ENCODE assay signal across 10 cellular contexts in genomic region chr2:101983928-101984327, GRCh38. TPM values are rescaled to one million over a fixed set of nuclear protein-coding genes. Genes with fewer than 3 reads are reported as not detected.
A peak's percentile ranks its signal among the peaks of the same experiment; 100 is the strongest.
DNase-seq lines count a peak whose midpoint lies in the region; ATAC-seq and TF ChIP-seq lines count a peak whose summit lies in the region.
"Had no signal": no experiment of that assay in that cellular context is flagged by ENCODE, and none has a peak within 500 bp of the region (broad histone marks: within the 10 kb centered on the region; RNA-seq: fewer than 3 reads in every experiment).

No MANE protein-coding gene starts in this region.

- H3K18ac ChIP-seq in IMR-90 (ENCODE audit: low read depth, low read length) (no peak overlapping the region), mesenchymal stem cell (ENCODE audit: low read depth in 1 of 2, low read length in 2 of 2) (no peak overlapping the region)

- no peaks in the 10 kb centered on the region for H3K36me3 Mint-ChIP-seq in activated CD4-positive, alpha-beta memory T cell treated with anti-CD3 and anti-CD28 coated beads, Interleukin-2, amount 10 ng/mL, durations not matched to agents 7 days and 5 days (ENCODE audit: low read depth)
- H3K36me3 Mint-ChIP-seq in activated CD8-positive, alpha-beta T cell treated with anti-CD3 and anti-CD28 coated beads, Interleukin-2, amount 10 ng/mL, durations not matched to agents 7 days and 5 days (ENCODE audit: low read depth): no peaks in the 10 kb centered on the region
- H3K36me3 Mint-ChIP-seq: naive thymus-derived CD4-positive, alpha-beta T cell had no signal

- H2AK5ac ChIP-seq in IMR-90 (ENCODE audit: low read depth, low read length) (no peak overlapping the region), mesenchymal stem cell (ENCODE audit: low read length, severe bottlenecking) (no peak overlapping the region)

- no peak overlapping the region for H3K4me2 ChIP-seq in IMR-90 (ENCODE audit: low read depth, low read length)
- H3K4me2 ChIP-seq in mesenchymal stem cell (ENCODE audit: low read length, poor library complexity, severe bottlenecking): no peak overlapping the region

- H3K36me3 ChIP-seq in IMR-90 (ENCODE audit: control insufficient read depth, insufficient read depth, low read length) (no peaks in the 10 kb centered on the region), colonic mucosa (no peaks in the 10 kb centered on the region), mesenchymal stem cell (ENCODE audit: control insufficient read depth in 1 of 2, insufficient read depth in 2 of 2, low read depth in 1 of 2, low read length in 2 of 2) (no peaks in the 10 kb centered on the region)

- no peaks in the 10 kb centered on the region for H4K20me1 ChIP-seq in IMR-90 (ENCODE audit: insufficient read depth, low read length)

- intact Hi-C loops in IMR-90 (cut with micrococcal nuclease) (loop anchor here (2.0 kb wide), 1 partner anchor 99 kb away; no protein-coding TSS in a partner anchor), colonic mucosa (cut with DNase I) (loop anchor here (5.0 kb wide), 1 partner anchor 97 kb away; no protein-coding TSS in a partner anchor)

- H3K9me3 Mint-ChIP-seq in activated CD4-positive, alpha-beta memory T cell treated with anti-CD3 and anti-CD28 coated beads, Interleukin-2, amount 10 ng/mL, durations not matched to agents 7 days and 5 days: no peaks in the 10 kb centered on the region
- no peaks in the 10 kb centered on the region for H3K9me3 Mint-ChIP-seq in activated CD8-positive, alpha-beta T cell treated with anti-CD3 and anti-CD28 coated beads, Interleukin-2, amount 10 ng/mL, durations not matched to agents 7 days and 5 days (ENCODE audit: insufficient read depth)
- H3K9me3 Mint-ChIP-seq: naive thymus-derived CD4-positive, alpha-beta T cell had no signal

- no peak overlapping the region for H2AK9ac ChIP-seq in IMR-90 (replicated peaks; ENCODE audit: low read depth, low read length, poor library complexity)

- no peak overlapping the region for H4K91ac ChIP-seq in IMR-90 (ENCODE audit: insufficient read depth, low read depth, low read length)
- no peak overlapping the region for H4K91ac ChIP-seq in mesenchymal stem cell (ENCODE audit: low read length)

- H3K9me1 ChIP-seq in IMR-90 (ENCODE audit: insufficient read depth, low read length): no peaks in the 10 kb centered on the region

- no peak overlapping the region for H3K4me3 Mint-ChIP-seq in activated CD4-positive, alpha-beta memory T cell treated with anti-CD3 and anti-CD28 coated beads, Interleukin-2, amount 10 ng/mL, durations not matched to agents 7 days and 5 days
- no peak overlapping the region for H3K4me3 Mint-ChIP-seq in activated CD8-positive, alpha-beta T cell treated with anti-CD3 and anti-CD28 coated beads, Interleukin-2, amount 10 ng/mL, durations not matched to agents 7 days and 5 days
- H3K4me3 Mint-ChIP-seq: naive thymus-derived CD4-positive, alpha-beta T cell had no signal

- in situ Hi-C loops in IMR-90 (cut with MboI; ENCODE audit: low sequenced_read_pairs): no loop called here

- TF ChIP-seq POLR2A in IMR-90 (IDR thresholded peaks at IDR 0.05; ENCODE audit: low read depth, low read length): no peak

- H3K23ac ChIP-seq in IMR-90 (ENCODE audit: low read depth, low read length): no peak overlapping the region
- no peak overlapping the region for H3K23ac ChIP-seq in mesenchymal stem cell (ENCODE audit: low read length in 2 of 2)

- H3K27me3 Mint-ChIP-seq in activated CD4-positive, alpha-beta memory T cell treated with anti-CD3 and anti-CD28 coated beads, Interleukin-2, amount 10 ng/mL, durations not matched to agents 7 days and 5 days: no peaks in the 10 kb centered on the region
- peaks cover 7% of the 10 kb centered on the region for H3K27me3 Mint-ChIP-seq in activated CD8-positive, alpha-beta T cell treated with anti-CD3 and anti-CD28 coated beads, Interleukin-2, amount 10 ng/mL, durations not matched to agents 7 days and 5 days (ENCODE audit: low read depth)

- H2BK120ac ChIP-seq in IMR-90 (ENCODE audit: low read depth, low read length): no peak overlapping the region
- H2BK120ac ChIP-seq in mesenchymal stem cell (ENCODE audit: low read depth, low read length): no peak overlapping the region

- DNase-seq in AML-193 (lab: John Stamatoyannopoulos, UW): peak; percentile 2 to 3
- DNase-seq in IMR-90: no peak
- no peak for DNase-seq in colonic mucosa
- peak; percentile 19 for DNase-seq in mesenchymal stem cell
- no peak for DNase-seq in activated CD4-positive, alpha-beta memory T cell treated with anti-CD3 and anti-CD28 coated beads, Interleukin-2, amount 10 ng/mL, durations not matched to agents 7 days and 5 days
- DNase-seq in NCI-H82 (lab: John Stamatoyannopoulos, UW): no peak
- DNase-seq in activated CD8-positive, alpha-beta T cell treated with anti-CD3 and anti-CD28 coated beads, Interleukin-2, amount 10 ng/mL, durations not matched to agents 7 days and 5 days: no peak
- DNase-seq: activated CD8-positive, alpha-beta memory T cell treated with anti-CD3 and anti-CD28 coated beads, Interleukin-2, amount 50 U/mL, for 4 hours; naive thymus-derived CD4-positive, alpha-beta T cell had no signal

- H3K4ac ChIP-seq in IMR-90 (ENCODE audit: low read depth, low read length): no peak overlapping the region
- H3K4ac ChIP-seq in mesenchymal stem cell (ENCODE audit: low read depth in 1 of 2, low read length in 2 of 2): no peak overlapping the region

- POLR2A ChIA-PET in IMR-90 (lab: Charles Lee; ENCODE audit: unreplicated experiment): no interaction called here
- POLR2A ChIA-PET in activated CD4-positive, alpha-beta memory T cell treated with anti-CD3 and anti-CD28 coated beads, Interleukin-2, amount 10 ng/mL, durations not matched to agents 7 days and 5 days (lab: Charles Lee): no interaction called here
- POLR2A ChIA-PET in activated CD8-positive, alpha-beta T cell treated with anti-CD3 and anti-CD28 coated beads, Interleukin-2, amount 10 ng/mL, durations not matched to agents 7 days and 5 days (lab: Charles Lee): no interaction called here

- H3K27ac Mint-ChIP-seq in activated CD4-positive, alpha-beta memory T cell treated with anti-CD3 and anti-CD28 coated beads, Interleukin-2, amount 10 ng/mL, durations not matched to agents 7 days and 5 days: no peak overlapping the region
- no peak overlapping the region for H3K27ac Mint-ChIP-seq in activated CD8-positive, alpha-beta T cell treated with anti-CD3 and anti-CD28 coated beads, Interleukin-2, amount 10 ng/mL, durations not matched to agents 7 days and 5 days
- H3K27ac Mint-ChIP-seq: naive thymus-derived CD4-positive, alpha-beta T cell had no signal

- H2BK20ac ChIP-seq in IMR-90 (ENCODE audit: low read depth, low read length): no peak overlapping the region

- no peaks in the 10 kb centered on the region for H3K4me1 Mint-ChIP-seq in activated CD4-positive, alpha-beta memory T cell treated with anti-CD3 and anti-CD28 coated beads, Interleukin-2, amount 10 ng/mL, durations not matched to agents 7 days and 5 days
- H3K4me1 Mint-ChIP-seq in activated CD8-positive, alpha-beta T cell treated with anti-CD3 and anti-CD28 coated beads, Interleukin-2, amount 10 ng/mL, durations not matched to agents 7 days and 5 days (ENCODE audit: low read depth): peaks cover 49% of the 10 kb centered on the region

- no peak overlapping the region for H4K8ac ChIP-seq in IMR-90 (ENCODE audit: low read depth in 2 of 2, low read length in 2 of 2)
- H4K8ac ChIP-seq in mesenchymal stem cell (ENCODE audit: low read length): no peak overlapping the region

- H2BK5ac ChIP-seq in IMR-90 (ENCODE audit: low read depth, low read length, poor library complexity, severe bottlenecking): no peak overlapping the region
- no peak overlapping the region for H2BK5ac ChIP-seq in mesenchymal stem cell (ENCODE audit: low read depth, low read length, poor library complexity, severe bottlenecking)

- H3K27ac ChIP-seq in IMR-90 (ENCODE audit: insufficient read depth, low read length) (no peak overlapping the region), colonic mucosa (no peak overlapping the region), mesenchymal stem cell (ENCODE audit: low read length, poor library complexity, severe bottlenecking) (no peak overlapping the region)

- no peak overlapping the region for H2AFZ ChIP-seq in IMR-90 (replicated peaks; ENCODE audit: low read length, poor library complexity)
- no peak overlapping the region for H2AFZ ChIP-seq in mesenchymal stem cell (ENCODE audit: low read depth, low read length)

- no peaks in the 10 kb centered on the region for H3K79me1 ChIP-seq in IMR-90 (ENCODE audit: low read depth in 1 of 2, low read length in 2 of 2)
- H3K79me1 ChIP-seq in mesenchymal stem cell (replicated peaks; ENCODE audit: low read length, poor library complexity, severe bottlenecking): no peaks in the 10 kb centered on the region

- CTCF ChIA-PET in IMR-90 (lab: Yijun Ruan, JAX): no interaction called here
- CTCF ChIA-PET in activated CD4-positive, alpha-beta memory T cell treated with anti-CD3 and anti-CD28 coated beads, Interleukin-2, amount 10 ng/mL, durations not matched to agents 7 days and 5 days (lab: Charles Lee): interaction anchor here (0.5 kb wide), 1 partner anchor 490 kb away, joined by 3 read pairs; no protein-coding TSS in a partner anchor
- CTCF ChIA-PET in activated CD8-positive, alpha-beta T cell treated with anti-CD3 and anti-CD28 coated beads, Interleukin-2, amount 10 ng/mL, durations not matched to agents 7 days and 5 days (lab: Charles Lee): no interaction called here

- H3K9me3 ChIP-seq in IMR-90 (ENCODE audit: control insufficient read depth, insufficient read depth, low read length): no peaks in the 10 kb centered on the region
- H3K9me3 ChIP-seq in colonic mucosa: no peaks in the 10 kb centered on the region
- H3K9me3 ChIP-seq in mesenchymal stem cell (ENCODE audit: control insufficient read depth, low read length): no peaks in the 10 kb centered on the region

- 93% methylated on average over 2 of the region's 2 CpGs; no CpG with 5 or more reads in 1 of the 2 experiments for WGBS in IMR-90 (ENCODE audit: extremely low coverage in 2 of 2, insufficient read length in 1 of 2), 2 experiments
- 92% methylated on average over 2 of the region's 2 CpGs for WGBS in mesenchymal stem cell

- H3K4me3 ChIP-seq in IMR-90 (ENCODE audit: insufficient read depth, low read depth, low read length): no peak overlapping the region
- no peak overlapping the region for H3K4me3 ChIP-seq in colonic mucosa
- H3K4me3 ChIP-seq in mesenchymal stem cell (ENCODE audit: insufficient read depth in 1 of 2, low read depth in 1 of 2, low read length in 2 of 2): no peak overlapping the region

- dilution Hi-C loops in IMR-90 (cut with HindIII; ENCODE audit: low sequenced_read_pairs, unreplicated experiment): no loop called here

- H2BK15ac ChIP-seq in IMR-90 (ENCODE audit: low read depth, low read length) (no peak overlapping the region), mesenchymal stem cell (ENCODE audit: low read depth, poor library complexity, severe bottlenecking) (no peak overlapping the region)

- H3K14ac ChIP-seq in IMR-90 (replicated peaks; ENCODE audit: low read depth, low read length) (no peak overlapping the region), mesenchymal stem cell (ENCODE audit: low read length in 2 of 2) (no peak overlapping the region)

- TF ChIP-seq RAD21 in IMR-90 (IDR thresholded peaks at IDR 0.05; ENCODE audit: low read length): peak; percentile 36

- ATAC-seq in IMR-90 (ENCODE audit: low read depth) (peak; percentile 55), HG02763 (IDR thresholded peaks at IDR 0.05; ENCODE audit: unreplicated experiment) (no peak)
- no peak for ATAC-seq in activated CD8-positive, alpha-beta T cell treated with anti-CD3 and anti-CD28 coated beads, Interleukin-2, amount 10 ng/mL, durations not matched to agents 7 days and 5 days
- ATAC-seq: naive thymus-derived CD4-positive, alpha-beta T cell had no signal

- H2BK12ac ChIP-seq in mesenchymal stem cell (ENCODE audit: low read length in 2 of 2): no peak overlapping the region

- no TSS peak for BruUV-seq in IMR-90 (replicated peaks; lab: Mats Ljungman, UMichigan)

- no peak overlapping the region for H3K56ac ChIP-seq in IMR-90 (ENCODE audit: extremely low read depth, insufficient read depth, low read length)

- H3K4me1 ChIP-seq in IMR-90 (ENCODE audit: control insufficient read depth, insufficient read depth, low read length) (no peaks in the 10 kb centered on the region), colonic mucosa (peaks cover 13% of the 10 kb centered on the region), mesenchymal stem cell (ENCODE audit: control insufficient read depth, insufficient read depth, low read depth, low read length) (peaks cover 16% of the 10 kb centered on the region)

- H3K9ac ChIP-seq in IMR-90 (ENCODE audit: low read depth, low read length): no peak overlapping the region
- no peak overlapping the region for H3K9ac ChIP-seq in colonic mucosa (ENCODE audit: low read depth in 2 of 2, low read length in 2 of 2)
- H3K9ac ChIP-seq in mesenchymal stem cell (ENCODE audit: low read length): peak overlapping the region; percentile 38

- no peak overlapping the region for H4K5ac ChIP-seq in IMR-90 (ENCODE audit: low read depth, low read length)

- peak; percentile 39 for TF ChIP-seq CTCF in IMR-90 (conservative IDR thresholded peaks at IDR 0.05; ENCODE audit: low read depth, low read length)
- peak; percentile 21 for TF ChIP-seq CTCF in colonic mucosa (IDR thresholded peaks at IDR 0.05)

- H3K27me3 ChIP-seq in IMR-90 (ENCODE audit: control insufficient read depth, insufficient read depth, low read length) (peaks cover 20% of the 10 kb centered on the region), colonic mucosa (no peaks in the 10 kb centered on the region), mesenchymal stem cell (ENCODE audit: control insufficient read depth in 1 of 2, insufficient read depth in 1 of 2, low read length in 2 of 2) (peaks cover 0 to 13% of the 10 kb centered on the region in 2 experiments)

RNA-seq across cellular contexts. Expression of gene IL1R2, which starts 7.8 kb away (rescaled TPM):
- not detected in 2 replicates for total RNA-seq in IMR-90 (2012; rRNA removed)
- not detected in 2 replicates for polyA plus RNA-seq in IMR-90 (2012; rRNA removed)
- polyA plus RNA-seq in IMR-90 (2012; cell fraction: cytosol; rRNA removed): 0.03 TPM in 1 of 2 replicates, not detected in the other
- 0.14 TPM in 1 of 2 replicates, not detected in the other for polyA plus RNA-seq in IMR-90 (2012; cell fraction: nucleus; rRNA removed; ENCODE audit: low replicate concordance)
- 100 to 1,000 TPM in 1 of 2 donors, 10 to 100 TPM in 1; 50.1 to 152 TPM for total RNA-seq in colonic mucosa
- 3.4 TPM for polyA plus RNA-seq in mesenchymal stem cell (2013, experiment 1 of 2)
- polyA plus RNA-seq in mesenchymal stem cell (2013, experiment 2 of 2): 3.0 TPM
- total RNA-seq in activated CD4-positive, alpha-beta memory T cell treated with anti-CD3 and anti-CD28 coated beads, Interleukin-2, amount 10 ng/mL, durations not matched to agents 7 days and 5 days: under 1 TPM; 0.81 to 0.88 TPM
- not detected for total RNA-seq in activated CD8-positive, alpha-beta T cell treated with anti-CD3 and anti-CD28 coated beads, Interleukin-2, amount 10 ng/mL, durations not matched to agents 7 days and 5 days
- polyA plus RNA-seq: naive thymus-derived CD4-positive, alpha-beta T cell had no signal

Comparison
In these comparisons a context has a peak if more than half of its experiments do, and no peak if none do; other contexts are left out.
1. DNase-seq: peak in AML-193 (2 of 2) and mesenchymal stem cell (single experiment); none in IMR-90 (single experiment), colonic mucosa (single experiment), activated CD4-positive, alpha-beta memory T cell treated with anti-CD3 and anti-CD28 coated beads, Interleukin-2, amount 10 ng/mL, durations not matched to agents 7 days and 5 days (single experiment), NCI-H82 (single experiment) and activated CD8-positive, alpha-beta T cell treated with anti-CD3 and anti-CD28 coated beads, Interleukin-2, amount 10 ng/mL, durations not matched to agents 7 days and 5 days (single experiment).
2. RNA of gene IL1R2, which starts 7.8 kb away (total RNA-seq): 50.1 to 152 TPM in colonic mucosa; 0.81 to 0.88 TPM in activated CD4-positive, alpha-beta memory T cell treated with anti-CD3 and anti-CD28 coated beads, Interleukin-2, amount 10 ng/mL, durations not matched to agents 7 days and 5 days, not detected in IMR-90 and not detected in activated CD8-positive, alpha-beta T cell treated with anti-CD3 and anti-CD28 coated beads, Interleukin-2, amount 10 ng/mL, durations not matched to agents 7 days and 5 days; every median in the first group is over 10 times any median in the second.